In genomic region chr12:108097160-108097911, GRCh38 we compare ENCODE assay signal across 24 cellular contexts. TPM values are rescaled to one million over a fixed set of nuclear protein-coding genes. Genes with fewer than 3 reads are reported as not detected.
"Had no signal": no experiment of that assay in that cellular context is flagged by ENCODE, and none has a peak within 500 bp of the region (broad histone marks: within the 10 kb centered on the region; RNA-seq: fewer than 3 reads in every experiment).

No MANE protein-coding gene starts in this region.

- H3K4me1 ChIP-seq: foreskin keratinocyte, parathyroid adenoma, prostate gland, right lobe of liver, tibial artery, upper lobe of left lung had no signal

- FAIRE-seq: colon, kidney had no signal

- ATAC-seq: foreskin keratinocyte; left cardiac atrium; naive thymus-derived CD4-positive, alpha-beta T cell; right lobe of liver; stimulated activated memory B cell treated with anti-CD40 and anti-IgM and Interleukin-4, amounts not matched to agents 10 μg/mL and 1 μg/mL and 100 μg/mL, for 72 hours had no signal

- H3K27me3 ChIP-seq: right lobe of liver, upper lobe of left lung, vagina had no signal

- H3K79me2 ChIP-seq: parathyroid adenoma had no signal

- H3K36me3 ChIP-seq: esophagus squamous epithelium, prostate gland, right lobe of liver, spleen, tibial artery, upper lobe of left lung, vagina had no signal

- H3K4me3 ChIP-seq: esophagus squamous epithelium, prostate gland, right lobe of liver, spleen, tibial artery, upper lobe of left lung, vagina had no signal

- H3K9me3 ChIP-seq: esophagus squamous epithelium, prostate gland, right lobe of liver, spleen, tibial artery, upper lobe of left lung, vagina had no signal

- H3K27ac ChIP-seq: foreskin keratinocyte, parathyroid adenoma, prostate gland, right lobe of liver, spleen, tibial artery, upper lobe of left lung, vagina had no signal

- DNase-seq: dermis blood vessel endothelial cell; esophagus squamous epithelium; foreskin keratinocyte; immature natural killer cell; kidney; left cardiac atrium; mesendoderm; naive thymus-derived CD4-positive, alpha-beta T cell; nephron progenitor cell; retina; right lobe of liver; spleen; stimulated activated CD4-positive, alpha-beta T cell treated with anti-CD3 and anti-CD28 coated beads, Interleukin-15, amount 100 ng/mL, for 24 hours; stimulated activated CD4-positive, alpha-beta T cell treated with anti-CD3 and anti-CD28 coated beads, Interleukin-1b, Interleukin-23, amount 100 ng/mL, for 48 hours; stimulated activated CD4-positive, alpha-beta T cell treated with anti-CD3 and anti-CD28 coated beads, Interleukin-4, amount 100 ng/mL, for 24 hours; upper lobe of left lung had no signal

- H2AFZ ChIP-seq: parathyroid adenoma had no signal

- H3K9ac ChIP-seq: parathyroid adenoma had no signal

RNA-seq across cellular contexts. Expression of gene WSCD2, which starts 31.8 kb away (rescaled TPM):
- total RNA-seq: dermis blood vessel endothelial cell; epithelial cell of proximal tubule; foreskin keratinocyte; lung microvascular endothelial cell; naive thymus-derived CD4-positive, alpha-beta T cell; right lobe of liver had no signal
- polyA plus RNA-seq: foreskin keratinocyte; immature natural killer cell; naive thymus-derived CD4-positive, alpha-beta T cell had no signal
